Comparison of ENCODE assay signal across 20 cellular contexts in the genomic region with DNA sequence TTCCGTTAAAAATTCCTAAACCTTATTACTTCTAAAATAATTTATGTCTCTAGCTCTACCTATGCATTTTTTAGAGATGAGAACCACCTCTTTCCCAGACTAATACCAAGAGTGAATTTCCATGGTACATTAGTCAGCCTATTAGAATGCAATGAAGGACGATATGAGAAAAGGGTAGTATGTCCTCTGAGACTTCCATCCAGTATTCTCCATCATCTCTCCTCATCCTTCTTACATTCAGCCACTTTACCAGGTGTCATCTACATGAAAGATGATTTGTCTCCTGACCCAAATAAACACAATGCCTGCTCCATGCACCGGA.
DNase-seq lines count a peak whose midpoint lies in the region; ATAC-seq lines count a peak whose summit lies in the region.
"Had no signal": no experiment of that assay in that cellular context is flagged by ENCODE, and none has a peak within 500 bp of the region (broad histone marks: within the 10 kb centered on the region; RNA-seq: fewer than 3 reads in every experiment).

No MANE protein-coding gene starts in this region.

- no peak for ATAC-seq in GM18517 (IDR thresholded peaks at IDR 0.05; ENCODE audit: unreplicated experiment)
- ATAC-seq: activated CD4-positive, CD25-positive, alpha-beta regulatory T cell treated with anti-CD3 and anti-CD28 coated beads, Interleukin-2, amount 50 U/mL, for 24 hours; right cardiac atrium had no signal

- DNase-seq in AG08395 (ENCODE audit: low spot score) (peak; percentile 5), M059J (ENCODE audit: low read depth) (peak; percentile 42), cerebellar cortex (ENCODE audit: low spot score) (peak; percentile 18), medulla oblongata (ENCODE audit: extremely low spot score) (peak; percentile 7), Ammon's horn (ENCODE audit: low spot score) (no peak), putamen (ENCODE audit: low spot score) (no peak), iPS-NIHi11 (ENCODE audit: low spot score) (no peak)
- DNase-seq: CD8-positive, alpha-beta memory T cell; DND-41; effector memory CD4-positive, alpha-beta T cell; hippocampal formation; kidney glomerular epithelial cell; MM.1S; NCI-H187 treated with DMSO at 0.1 percent for 48 hours; NCI-H526; right cardiac atrium; stimulated activated naive CD4-positive, alpha-beta T cell treated with Interleukin-2 at 50 U/mL for 16 hours; upper lobe of left lung had no signal

Comparison
In these comparisons a context has a peak if more than half of its experiments do, and no peak if none do; other contexts are left out.
1. DNase-seq: peak in AG08395 (single experiment), M059J (single experiment), cerebellar cortex (single experiment) and medulla oblongata (single experiment); none in Ammon's horn (single experiment), putamen (single experiment) and iPS-NIHi11 (single experiment).